ENCODE assay signal across 25 cellular contexts in genomic region chr9:38768351-38768761, GRCh38. TPM values are rescaled to one million over a fixed set of nuclear protein-coding genes. Genes with fewer than 3 reads are reported as not detected.
A peak's percentile ranks its signal among the peaks of the same experiment; 100 is the strongest.
DNase-seq lines count a peak whose midpoint lies in the region; ATAC-seq and TF ChIP-seq lines count a peak whose summit lies in the region.
"Had no signal": no experiment of that assay in that cellular context is flagged by ENCODE, and none has a peak within 500 bp of the region (broad histone marks: within the 10 kb centered on the region; RNA-seq: fewer than 3 reads in every experiment).

No MANE protein-coding gene starts in this region.

- H3K9me3 ChIP-seq in right atrium auricular region (no peaks in the 10 kb centered on the region), adrenal gland (replicated peaks in 1 of 3) (no peaks in the 10 kb centered on the region), upper lobe of right lung (no peaks in the 10 kb centered on the region)

- H3K27me3 ChIP-seq in right atrium auricular region (no peaks in the 10 kb centered on the region), adrenal gland (no peaks in the 10 kb centered on the region), upper lobe of right lung (no peaks in the 10 kb centered on the region)
- H3K27me3 ChIP-seq: BLaER1 had no signal

- H3K36me3 ChIP-seq in right atrium auricular region (no peaks in the 10 kb centered on the region), adrenal gland (replicated peaks in 1 of 2) (no peaks in the 10 kb centered on the region), upper lobe of right lung (no peaks in the 10 kb centered on the region)
- H3K36me3 ChIP-seq: BLaER1 had no signal

- intact Hi-C loops in left ventricle myocardium superior (cut with micrococcal nuclease), result no loop called here
- intact Hi-C loops in adrenal gland (cut with DNase I), result no loop called here
- intact Hi-C loops in upper lobe of right lung (cut with DNase I), result no loop called here

- peak; percentile 58 for ATAC-seq in left ventricle myocardium superior
- ATAC-seq in upper lobe of right lung, result no peak

- H3K4me1 ChIP-seq in right atrium auricular region (no peaks in the 10 kb centered on the region), adrenal gland (replicated peaks in 1 of 2) (no peaks in the 10 kb centered on the region), upper lobe of right lung (no peaks in the 10 kb centered on the region)
- H3K4me1 ChIP-seq: BLaER1 had no signal

- WGBS in adrenal gland, 4 donors, result 76 to 86% (median 82%) methylated on average over 9 of the region's 9 CpGs

- no peak overlapping the region for H3K27ac ChIP-seq in right atrium auricular region
- H3K27ac ChIP-seq in adrenal gland, result no peak overlapping the region
- no peak overlapping the region for H3K27ac ChIP-seq in upper lobe of right lung
- H3K27ac ChIP-seq: BLaER1, SK-N-MC had no signal

- H3K4me3 ChIP-seq in right atrium auricular region (no peak overlapping the region), epithelial cell of esophagus (ENCODE audit: low read length) (no peak overlapping the region), adrenal gland (no peak overlapping the region), upper lobe of right lung (no peak overlapping the region)
- H3K4me3 ChIP-seq: BLaER1, SK-N-MC had no signal

- DNase-seq in left ventricle myocardium superior (no peak), right atrium auricular region (ENCODE audit: low spot score) (no peak), epithelial cell of esophagus (ENCODE audit: low read depth) (peak; percentile 66), non-pigmented ciliary epithelial cell (ENCODE audit: low read depth) (peak; percentile 1), adrenal gland (no peak), upper lobe of right lung (no peak)
- DNase-seq in activated CD8-positive, alpha-beta memory T cell treated with anti-CD3 and anti-CD28 coated beads, Interleukin-2, amount 50 U/mL, for 4 hours, result no peak
- DNase-seq: CD4-positive, CD25-positive, alpha-beta regulatory T cell; DMS153; DND-41; H7; KBM-7; NCI-H1048; NCI-H1417 treated with DMSO at 0.1 percent for 48 hours; NCI-H1694 treated with DMSO at 0.1 percent for 48 hours; NCI-H2081; NCI-H2227 treated with DMSO at 0.1 percent for 48 hours; NCI-H526 treated with DMSO at 0.1 percent for 48 hours; RPMI8226; SIG-M5 had no signal

- TF ChIP-seq CTCF in right atrium auricular region (IDR thresholded peaks at IDR 0.05), result no peak
- no peak for TF ChIP-seq CTCF in epithelial cell of esophagus (IDR thresholded peaks at IDR 0.05; ENCODE audit: insufficient read depth, low read depth, low read length, missing control alignments)
- no peak for TF ChIP-seq CTCF in adrenal gland (IDR thresholded peaks at IDR 0.05)
- no peak for TF ChIP-seq CTCF in upper lobe of right lung (IDR thresholded peaks at IDR 0.05)

- no peak for TF ChIP-seq POLR2A in adrenal gland (IDR thresholded peaks at IDR 0.05)

RNA-seq across cellular contexts. Expression of gene FAM240B, which starts 48.4 kb away (rescaled TPM):
- total RNA-seq in left ventricle myocardium superior (not detected), right atrium auricular region (not detected), adrenal gland (not detected), upper lobe of right lung (not detected)
- not detected for polyA plus RNA-seq in adrenal gland
- total RNA-seq: CD4-positive, CD25-positive, alpha-beta regulatory T cell; H7; LHCN-M2; NCI-H460 had no signal
- polyA plus RNA-seq: AG04450; CD4-positive, CD25-positive, alpha-beta regulatory T cell had no signal

Comparison
In these comparisons a context has a peak if more than half of its experiments do, and no peak if none do; other contexts are left out.
1. DNase-seq: peak in epithelial cell of esophagus (single experiment) and non-pigmented ciliary epithelial cell (single experiment); none in left ventricle myocardium superior (single experiment), right atrium auricular region (single experiment), activated CD8-positive, alpha-beta memory T cell treated with anti-CD3 and anti-CD28 coated beads, Interleukin-2, amount 50 U/mL, for 4 hours (single experiment), adrenal gland (0 of 7) and upper lobe of right lung (single experiment).